ENCODE assay signal across 10 cellular contexts in the genomic region with DNA sequence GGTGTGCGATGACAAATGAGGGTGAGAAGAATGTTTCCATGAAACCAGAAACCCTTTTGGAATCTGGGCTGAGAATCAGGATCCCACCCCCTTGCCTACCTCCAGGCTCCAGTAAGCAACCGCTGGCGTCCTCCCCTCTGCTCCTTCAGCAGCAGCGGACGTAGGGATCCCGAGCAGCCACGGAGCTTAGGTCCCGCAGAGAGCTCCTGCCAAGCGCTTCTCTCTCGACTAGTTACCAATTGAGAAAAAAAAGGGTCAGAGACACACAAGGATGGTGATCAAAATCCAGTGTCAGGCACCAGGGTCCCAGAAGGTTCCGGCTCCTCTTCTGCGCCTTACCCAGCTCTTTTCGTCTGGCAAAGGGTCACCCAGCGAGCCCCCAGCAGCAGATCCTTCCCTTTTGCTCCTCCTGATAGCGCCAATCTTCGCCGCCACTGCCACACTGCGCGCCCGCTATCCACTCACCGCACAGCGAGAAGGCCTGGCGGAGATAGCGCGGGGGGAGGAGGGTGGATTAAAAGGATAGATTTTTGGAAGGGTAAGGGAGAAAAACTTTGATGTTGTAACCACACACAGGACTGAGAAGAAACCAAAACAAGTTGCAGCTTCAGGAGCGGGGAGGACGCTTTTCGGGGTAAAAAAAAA.
DNase-seq lines count a peak whose midpoint lies in the region; ATAC-seq and TF ChIP-seq lines count a peak whose summit lies in the region.
"Had no signal": no experiment of that assay in that cellular context is flagged by ENCODE, and none has a peak within 500 bp of the region (broad histone marks: within the 10 kb centered on the region; RNA-seq: fewer than 3 reads in every experiment).

No MANE protein-coding gene starts in this region.

- H3K36me3 ChIP-seq in NT2/D1 (ENCODE audit: insufficient read depth, insufficient read length, low read length) (no peaks in the 10 kb centered on the region), lower lobe of right lung (no peaks in the 10 kb centered on the region), suprapubic skin (no peaks in the 10 kb centered on the region)

- WGBS in suprapubic skin = 6% methylated on average over 28 of the region's 28 CpGs

- H3K27ac ChIP-seq in dorsolateral prefrontal cortex = peak overlapping the region in 11 of 59 donors; percentile 8 to 46 (median 28)
- H3K27ac ChIP-seq in lower lobe of right lung = no peak overlapping the region
- H3K27ac ChIP-seq in suprapubic skin = no peak overlapping the region

- H3K9me3 Mint-ChIP-seq in activated naive CD4-positive, alpha-beta T cell treated with anti-CD3 and anti-CD28 coated beads, Interleukin-2, amount 50 U/mL, for 72 hours = peaks cover 7 to 12% of the 10 kb centered on the region in 2 donors

- H3K27me3 ChIP-seq in NT2/D1 (ENCODE audit: insufficient read depth, insufficient read length) (peaks cover 30% of the 10 kb centered on the region), dorsolateral prefrontal cortex (peaks cover 0 to 47% (median 27%) of the 10 kb centered on the region in 45 donors), lower lobe of right lung (ENCODE audit: low read depth) (peaks cover 30% of the 10 kb centered on the region), suprapubic skin (peaks cover 48% of the 10 kb centered on the region)

- intact Hi-C loops in dorsolateral prefrontal cortex (cut with DNase I) = no loop called here
- intact Hi-C loops in lower lobe of right lung (cut with DNase I) = no loop called here

- H3K4me1 ChIP-seq in NT2/D1 (ENCODE audit: insufficient read depth, insufficient read length) (no peaks in the 10 kb centered on the region), lower lobe of right lung (peaks cover 6% of the 10 kb centered on the region), suprapubic skin (peaks cover 18% of the 10 kb centered on the region)

- no peak for DNase-seq in NT2/D1 (ENCODE audit: low read depth, low spot score)
- peak in 2 of 10 donors; percentile 31 to 45 for DNase-seq in dorsolateral prefrontal cortex
- DNase-seq in lower lobe of right lung = peak; percentile 33
- no peak for DNase-seq in suprapubic skin (ENCODE audit: low spot score in 2 of 2)
- no peak for DNase-seq in activated naive CD4-positive, alpha-beta T cell treated with anti-CD3 and anti-CD28 coated beads, Interleukin-2, amount 50 U/mL, for 72 hours (ENCODE audit: low spot score in 2 of 2)
- DNase-seq: Kasumi-1, naive B cell had no signal

- H3K9ac ChIP-seq in NT2/D1 (ENCODE audit: insufficient read length, low read depth) = peak overlapping the region; percentile 56

- ATAC-seq in lower lobe of right lung (no peak), GM21515 (IDR thresholded peaks at IDR 0.05; ENCODE audit: unreplicated experiment) (no peak), GM21737 (IDR thresholded peaks at IDR 0.05; ENCODE audit: unreplicated experiment) (no peak)
- ATAC-seq in activated naive CD4-positive, alpha-beta T cell treated with anti-CD3 and anti-CD28 coated beads, Interleukin-2, amount 50 U/mL, for 72 hours = no peak
- ATAC-seq: Panc1 had no signal

- H3K9me3 ChIP-seq in NT2/D1 (ENCODE audit: insufficient read depth, low read length) (no peaks in the 10 kb centered on the region), lower lobe of right lung (no peaks in the 10 kb centered on the region), suprapubic skin (no peaks in the 10 kb centered on the region)

- no peak overlapping the region for H3K27ac Mint-ChIP-seq in activated naive CD4-positive, alpha-beta T cell treated with anti-CD3 and anti-CD28 coated beads, Interleukin-2, amount 50 U/mL, for 72 hours
- H3K27ac Mint-ChIP-seq: naive B cell had no signal

- peaks cover 9 to 20% of the 10 kb centered on the region in 2 donors for H3K36me3 Mint-ChIP-seq in activated naive CD4-positive, alpha-beta T cell treated with anti-CD3 and anti-CD28 coated beads, Interleukin-2, amount 50 U/mL, for 72 hours

- H3K4me3 ChIP-seq in NT2/D1 (ENCODE audit: insufficient read length, low read depth) = peak overlapping the region; percentile 51
- H3K4me3 ChIP-seq in dorsolateral prefrontal cortex = peak overlapping the region in 38 of 59 donors; percentile 1 to 73 (median 43)
- peak overlapping the region; percentile 37 for H3K4me3 ChIP-seq in lower lobe of right lung
- H3K4me3 ChIP-seq in suprapubic skin = peak overlapping the region; percentile 31

- TF ChIP-seq CTCF in dorsolateral prefrontal cortex (IDR thresholded peaks at IDR 0.05 in 54 of 56, conservative IDR thresholded peaks at IDR 0.05 in 2 of 56; ENCODE audit: low read depth in 1 of 56, partially characterized antibody in 56 of 56) (no peak), lower lobe of right lung (IDR thresholded peaks at IDR 0.05) (no peak), suprapubic skin (IDR thresholded peaks at IDR 0.05) (no peak)

- TF ChIP-seq POLR2A in suprapubic skin (IDR thresholded peaks at IDR 0.05) = no peak

- no peak for TF ChIP-seq EP300 in suprapubic skin (IDR thresholded peaks at IDR 0.05)
